ENCODE assay signal across 1 cellular context in genomic region chr10:103078676-103079075, GRCh38.
TF ChIP-seq lines count a peak whose summit lies in the region.

No MANE protein-coding gene starts in this region.

TF ChIP-seq in A549, 52 proteins besides CTCF, POLR2A, EP300 and RAD21 (continued from another document):
- TF ChIP-seq HOXB5 (CRISPR knock-in tag; IDR thresholded peaks at IDR 0.05), result no peak
- TF ChIP-seq POLR2AphosphoS2 (conservative IDR thresholded peaks at IDR 0.05; ENCODE audit: low read length), result no peak
